Comparison of ENCODE assay signal across 1 cellular context in genomic region chr21:16192900-16193299, GRCh38.
TF ChIP-seq lines count a peak whose summit lies in the region.

No MANE protein-coding gene starts in this region.

TF ChIP-seq in IMR-90, 13 proteins besides CTCF, POLR2A, EP300 and RAD21:
- no peak for TF ChIP-seq BHLHE40 (IDR thresholded peaks at IDR 0.05; ENCODE audit: low read depth, low read length)
- TF ChIP-seq MAFK (IDR thresholded peaks at IDR 0.05; ENCODE audit: low read depth, low read length), result no peak
- no peak for TF ChIP-seq FOS (IDR thresholded peaks at IDR 0.05; ENCODE audit: low read depth, low read length)
- no peak for TF ChIP-seq MXI1 (IDR thresholded peaks at IDR 0.05; ENCODE audit: borderline replicate concordance, low read depth, low read length)
- TF ChIP-seq CHD1 (IDR thresholded peaks at IDR 0.05; ENCODE audit: low read depth, low read length), result no peak
- no peak for TF ChIP-seq RCOR1 (IDR thresholded peaks at IDR 0.05; ENCODE audit: insufficient replicate concordance, low read length)
- TF ChIP-seq, protein P1, sequence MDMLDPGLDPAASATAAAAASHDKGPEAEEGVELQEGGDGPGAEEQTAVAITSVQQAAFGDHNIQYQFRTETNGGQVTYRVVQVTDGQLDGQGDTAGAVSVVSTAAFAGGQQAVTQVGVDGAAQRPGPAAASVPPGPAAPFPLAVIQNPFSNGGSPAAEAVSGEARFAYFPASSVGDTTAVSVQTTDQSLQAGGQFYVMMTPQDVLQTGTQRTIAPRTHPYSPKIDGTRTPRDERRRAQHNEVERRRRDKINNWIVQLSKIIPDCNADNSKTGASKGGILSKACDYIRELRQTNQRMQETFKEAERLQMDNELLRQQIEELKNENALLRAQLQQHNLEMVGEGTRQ (IDR thresholded peaks at IDR 0.05; ENCODE audit: low read depth, low read length), result no peak
- TF ChIP-seq MAZ (IDR thresholded peaks at IDR 0.05; ENCODE audit: borderline replicate concordance, low read depth, low read length), result no peak
- no peak for TF ChIP-seq SMC3 (IDR thresholded peaks at IDR 0.05; ENCODE audit: low read depth, low read length)
- TF ChIP-seq NFE2L2 (IDR thresholded peaks at IDR 0.05; ENCODE audit: low read depth, low read length), result no peak
- TF ChIP-seq RFX5 (IDR thresholded peaks at IDR 0.05; ENCODE audit: low read depth, low read length), result no peak
- TF ChIP-seq ELK1 (IDR thresholded peaks at IDR 0.05; ENCODE audit: borderline replicate concordance, low read depth, low read length), result no peak
- TF ChIP-seq CEBPB (IDR thresholded peaks at IDR 0.05; ENCODE audit: low read depth, low read length), result no peak
